17 cellular contexts compared by ENCODE assay signal in the genomic region with DNA sequence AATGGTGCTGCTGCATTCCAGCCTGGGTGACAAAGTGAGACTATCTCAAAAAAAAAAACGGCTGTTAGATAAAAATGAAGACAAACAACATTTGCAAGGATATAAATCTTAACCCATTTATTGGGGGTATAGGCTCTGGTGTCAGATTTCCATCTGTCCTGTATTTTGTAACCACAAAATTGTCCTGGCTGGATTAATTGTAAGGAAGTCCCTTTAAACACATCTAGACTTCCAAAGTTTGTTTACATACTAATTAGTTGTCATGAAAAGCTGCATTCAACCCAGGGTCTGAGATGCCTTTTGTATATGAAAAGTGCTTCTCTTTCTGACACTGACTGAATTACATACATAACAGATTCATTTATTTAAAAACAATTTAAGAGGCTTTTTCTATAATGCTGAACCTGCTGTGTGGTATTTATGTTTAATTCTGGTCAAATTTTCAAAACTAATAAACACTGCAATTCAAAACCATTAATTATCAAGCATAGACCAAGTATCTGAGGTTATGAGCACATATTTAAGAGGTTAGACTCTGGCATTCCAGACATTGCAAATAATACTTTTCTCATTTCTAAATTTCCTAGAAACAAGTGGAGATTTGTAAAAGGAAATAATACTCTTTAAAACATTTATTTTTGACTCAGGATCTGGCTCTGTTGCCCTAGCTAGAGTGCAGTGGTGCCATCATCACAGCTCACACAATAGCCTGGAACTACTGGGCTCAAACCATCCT. TPM values are rescaled to one million over a fixed set of nuclear protein-coding genes. Genes with fewer than 3 reads are reported as not detected.
DNase-seq lines count a peak whose midpoint lies in the region; ATAC-seq and TF ChIP-seq lines count a peak whose summit lies in the region.
"Had no signal": no experiment of that assay in that cellular context is flagged by ENCODE, and none has a peak within 500 bp of the region (broad histone marks: within the 10 kb centered on the region; RNA-seq: fewer than 3 reads in every experiment).

No MANE protein-coding gene starts in this region.

- H3K4me3 ChIP-seq in adipocyte (ENCODE audit: low read length) = no peak overlapping the region
- H3K4me3 ChIP-seq in neural progenitor cell = no peak overlapping the region
- H3K4me3 ChIP-seq: breast epithelium, gastroesophageal sphincter, GM12878, tibial nerve had no signal

- H3K79me2 ChIP-seq in neural progenitor cell (ENCODE audit: low read depth) = no peaks in the 10 kb centered on the region
- H3K79me2 ChIP-seq: parathyroid adenoma had no signal

- no peak overlapping the region for H3K9ac ChIP-seq in adipocyte (ENCODE audit: low read length)
- no peak overlapping the region for H3K9ac ChIP-seq in neural progenitor cell
- H3K9ac ChIP-seq: parathyroid adenoma had no signal

- DNase-seq in COLO829 (ENCODE audit: low spot score) (peak; percentile 42), NCI-H1436 (lab: John Stamatoyannopoulos, UW) (peak; percentile 63), adipocyte (ENCODE audit: low read depth) (peak; percentile 34), neural progenitor cell (ENCODE audit: low spot score) (no peak), NAMALWA (ENCODE audit: low spot score) (no peak), middle frontal gyrus (ENCODE audit: extremely low spot score, low spot score) (no peak), NCI-H345 treated with DMSO at 0.1 percent for 48 hours (lab: John Stamatoyannopoulos, UW; ENCODE audit: unreplicated experiment) (no peak)
- DNase-seq: effector CD8-positive, alpha-beta T cell; MV-4-11; SHP77 had no signal

- H3K9me3 ChIP-seq in adipocyte (ENCODE audit: control insufficient read depth, low read length) = no peaks in the 10 kb centered on the region
- H3K9me3 ChIP-seq in neural progenitor cell (ENCODE audit: low read depth) = no peaks in the 10 kb centered on the region
- H3K9me3 ChIP-seq: breast epithelium, gastroesophageal sphincter, tibial nerve had no signal

- peak overlapping the region; percentile 63 for H3K27ac ChIP-seq in neural progenitor cell
- H3K27ac ChIP-seq: breast epithelium, gastroesophageal sphincter, parathyroid adenoma, tibial nerve had no signal

- no peaks in the 10 kb centered on the region for H4K20me1 ChIP-seq in neural progenitor cell (ENCODE audit: low read depth)

- no peak overlapping the region for H3K4me2 ChIP-seq in neural progenitor cell

- no peaks in the 10 kb centered on the region for H3K27me3 ChIP-seq in adipocyte (replicated peaks; ENCODE audit: control insufficient read depth, insufficient read depth, low read length)
- no peaks in the 10 kb centered on the region for H3K27me3 ChIP-seq in neural progenitor cell
- H3K27me3 ChIP-seq: breast epithelium, gastroesophageal sphincter, tibial nerve had no signal

- no peak overlapping the region for H3K27ac Mint-ChIP-seq in neural progenitor cell

- ATAC-seq in HG03045 (IDR thresholded peaks at IDR 0.05; ENCODE audit: unreplicated experiment) = no peak
- ATAC-seq: gastroesophageal sphincter, GM12878, HepG2 had no signal

- no peak for TF ChIP-seq CTCF in neural progenitor cell (IDR thresholded peaks at IDR 0.05)

- H3K4me1 Mint-ChIP-seq in neural progenitor cell = no peaks in the 10 kb centered on the region

- H2AFZ ChIP-seq in neural progenitor cell (replicated peaks) = no peak overlapping the region
- H2AFZ ChIP-seq: parathyroid adenoma had no signal

- peaks cover 10% of the 10 kb centered on the region for H3F3A ChIP-seq in neural progenitor cell (ENCODE audit: low read depth)

- no peaks in the 10 kb centered on the region for H3K9me3 Mint-ChIP-seq in neural progenitor cell

- peaks cover 14% of the 10 kb centered on the region for H3K36me3 ChIP-seq in adipocyte (ENCODE audit: control insufficient read depth, insufficient read depth, low read length, severe bottlenecking)
- no peaks in the 10 kb centered on the region for H3K36me3 ChIP-seq in neural progenitor cell
- H3K36me3 ChIP-seq: breast epithelium had no signal

- peaks cover 5% of the 10 kb centered on the region for H3K27me3 Mint-ChIP-seq in neural progenitor cell (ENCODE audit: insufficient read depth, low read depth)

- H3K4me1 ChIP-seq in adipocyte (ENCODE audit: control insufficient read depth, insufficient read depth, low read length) (peaks cover 31% of the 10 kb centered on the region), neural progenitor cell (peaks cover 17% of the 10 kb centered on the region)
- H3K4me1 ChIP-seq: breast epithelium, gastroesophageal sphincter, parathyroid adenoma had no signal

- H3K36me3 Mint-ChIP-seq in neural progenitor cell = no peaks in the 10 kb centered on the region

- H3K4me3 Mint-ChIP-seq in neural progenitor cell = no peak overlapping the region

RNA-seq across cellular contexts. Expression of gene UGDH, which starts 17.5 kb away (rescaled TPM):
- 128 and 157 TPM in 2 replicates for total RNA-seq in neural progenitor cell (ENCODE audit: low replicate concordance)

Comparison
In these comparisons a context has a peak if more than half of its experiments do, and no peak if none do; other contexts are left out.
1. DNase-seq: peak in COLO829 (single experiment), NCI-H1436 (single experiment) and adipocyte (single experiment); none in neural progenitor cell (single experiment), NAMALWA (single experiment), middle frontal gyrus (single experiment) and NCI-H345 treated with DMSO at 0.1 percent for 48 hours (single experiment).